In the genomic region with DNA sequence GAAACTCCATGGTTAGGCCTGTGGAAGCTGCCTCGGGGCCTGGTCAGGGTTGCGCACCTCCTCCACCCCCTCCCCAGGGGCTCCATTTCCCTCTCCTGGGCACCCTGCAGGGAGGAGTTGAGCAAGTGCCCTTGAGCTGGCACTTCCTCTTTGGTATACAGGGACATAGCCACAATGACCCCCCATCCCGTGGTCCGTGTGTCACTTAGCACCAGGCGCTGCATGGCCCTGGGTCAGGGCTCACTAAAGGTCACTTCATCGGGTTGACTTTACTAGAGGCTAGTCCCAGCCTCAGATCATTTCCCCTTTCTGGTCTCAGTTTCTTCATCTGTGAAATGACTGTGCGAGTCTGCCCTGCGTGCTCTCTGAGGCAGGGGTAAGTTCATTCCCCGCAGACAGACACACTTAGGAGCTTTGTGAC, we compare ENCODE assay signal across 9 cellular contexts. TPM values are rescaled to one million over a fixed set of nuclear protein-coding genes. Genes with fewer than 3 reads are reported as not detected.
DNase-seq lines count a peak whose midpoint lies in the region; ATAC-seq and TF ChIP-seq lines count a peak whose summit lies in the region.
"Had no signal": no experiment of that assay in that cellular context is flagged by ENCODE, and none has a peak within 500 bp of the region (broad histone marks: within the 10 kb centered on the region; RNA-seq: fewer than 3 reads in every experiment).

No MANE protein-coding gene starts in this region.

- H3K27ac ChIP-seq in parathyroid adenoma, result peak overlapping the region; percentile 92
- H3K27ac ChIP-seq: VCaP had no signal

- H3K9ac ChIP-seq in parathyroid adenoma, result no peak overlapping the region

- no peaks in the 10 kb centered on the region for H3K36me3 ChIP-seq in parathyroid adenoma (ENCODE audit: control insufficient read depth, insufficient read depth, low read length)

- peaks cover 65% of the 10 kb centered on the region for H3K79me2 ChIP-seq in parathyroid adenoma

- no peaks in the 10 kb centered on the region for H3K27me3 ChIP-seq in parathyroid adenoma (ENCODE audit: control insufficient read depth, insufficient read depth, low read length)

- peak; percentile 59 for ATAC-seq in GM18520 (IDR thresholded peaks at IDR 0.05; ENCODE audit: unreplicated experiment)
- peak; percentile 44 for ATAC-seq in HG02840 (IDR thresholded peaks at IDR 0.05; ENCODE audit: low FRiP score, unreplicated experiment)

- H3K4me3 ChIP-seq in parathyroid adenoma (ENCODE audit: low read depth, low read length), result no peak overlapping the region

- H3K4me2 ChIP-seq in parathyroid adenoma (ENCODE audit: low read length), result no peak overlapping the region

- H2AFZ ChIP-seq in parathyroid adenoma, result no peak overlapping the region

- no peak for TF ChIP-seq CTCF in parathyroid adenoma (IDR thresholded peaks at IDR 0.05)

- DNase-seq in SKM-1 (lab: John Stamatoyannopoulos, UW; ENCODE audit: unreplicated experiment), result peak; percentile 97
- DNase-seq in NCI-H146 treated with DMSO at 0.1 percent for 48 hours (lab: John Stamatoyannopoulos, UW; ENCODE audit: unreplicated experiment), result no peak
- DNase-seq in cerebellum (ENCODE audit: low spot score), result no peak
- no peak for DNase-seq in middle frontal gyrus (ENCODE audit: extremely low spot score, low spot score)
- no peak for DNase-seq in glomerular visceral epithelial cell (ENCODE audit: extremely low spot score)

- no peaks in the 10 kb centered on the region for H3K9me3 ChIP-seq in parathyroid adenoma (ENCODE audit: control insufficient read depth, low read length)

- H3K4me1 ChIP-seq in parathyroid adenoma, result peaks cover 76% of the 10 kb centered on the region

RNA-seq across cellular contexts. Expression of a gene that starts 16.1 kb away (rescaled TPM):
- 76.6 TPM for total RNA-seq in cerebellum
